ENCODE assay signal across 36 cellular contexts in the genomic region with DNA sequence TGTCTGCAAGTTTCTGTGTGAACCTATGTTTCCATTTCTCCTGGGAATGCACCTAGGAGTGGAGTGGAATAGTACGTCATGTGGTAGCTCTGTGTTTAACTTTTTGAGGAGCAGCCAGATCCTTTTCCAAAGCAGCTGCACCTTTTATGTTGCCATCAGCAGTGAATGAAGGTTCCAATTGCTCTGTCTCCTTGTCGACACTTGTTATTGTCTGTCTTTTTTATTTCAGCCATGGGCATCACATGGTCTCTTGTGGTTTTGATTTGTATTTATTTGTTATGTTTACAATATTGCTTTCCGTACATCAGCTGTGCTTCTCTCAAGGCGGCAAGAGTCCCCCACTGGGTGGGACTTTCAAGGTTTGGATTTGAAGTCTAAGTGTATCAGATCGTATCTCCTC.
"Had no signal": no experiment of that assay in that cellular context is flagged by ENCODE, and none has a peak within 500 bp of the region (broad histone marks: within the 10 kb centered on the region; RNA-seq: fewer than 3 reads in every experiment).

No MANE protein-coding gene starts in this region.

- FAIRE-seq: TTC549 had no signal

- ATAC-seq: activated CD8-positive, alpha-beta T cell treated with anti-CD3 and anti-CD28 coated beads for 36 hours; activated naive CD4-positive, alpha-beta T cell treated with anti-CD3 and anti-CD28 coated beads, Interleukin-2, amount 50 U/mL, for 72 hours; activated T-cell treated with anti-CD3 and anti-CD28 coated beads, Interleukin-2, amount 50 U/mL, for 4 hours; activated T-cell treated with anti-CD3 and anti-CD28 coated beads, Interleukin-2, amount 50 U/mL, for 72 hours; activated T-helper 17 cell treated with anti-CD3 and anti-CD28 coated beads, Interleukin-2, amount 50 U/mL, for 72 hours had no signal

- H3K4me1 Mint-ChIP-seq: activated B cell treated with CpG ODN at 0.5 μM for 24 hours; activated CD4-positive, alpha-beta T cell treated with anti-CD3 and anti-CD28 coated beads, Interleukin-2, amount 10 ng/mL, durations not matched to agents 24 days and 14 days; activated naive CD8-positive, alpha-beta T cell treated with anti-CD3 and anti-CD28 coated beads for 36 hours; activated T-helper 17 cell treated with anti-CD3 and anti-CD28 coated beads, Interleukin-2, amount 50 U/mL, for 72 hours; central memory CD8-positive, alpha-beta T cell had no signal

- H3K9me3 Mint-ChIP-seq: activated CD4-positive, alpha-beta memory T cell treated with anti-CD3 and anti-CD28 coated beads for 36 hours; activated CD4-positive, alpha-beta T cell treated with anti-CD3 and anti-CD28 coated beads, Interleukin-2, amount 10 ng/mL, durations not matched to agents 24 days and 14 days; activated CD8-positive, alpha-beta T cell treated with anti-CD3 and anti-CD28 coated beads for 36 hours; activated naive CD4-positive, alpha-beta T cell treated with anti-CD3 and anti-CD28 coated beads for 36 hours; activated naive CD8-positive, alpha-beta T cell treated with anti-CD3 and anti-CD28 coated beads for 36 hours; activated T-cell treated with anti-CD3 and anti-CD28 coated beads, Interleukin-2, amount 50 U/mL, for 72 hours; activated T-helper 1 cell treated with anti-CD3 and anti-CD28 coated beads, Interleukin-12 subunit alpha, Interleukin-12 subunit beta, Interleukin-2, Interleukin-4 antibody, amounts not matched to agents 30 ng/mL and 10 ng/mL and 1 ng/mL, durations not matched to agents 14 hours and 24 hours and 36 hours; activated T-helper 17 cell treated with anti-CD3 and anti-CD28 coated beads, Interleukin-2, amount 50 U/mL, for 72 hours; central memory CD8-positive, alpha-beta T cell; T-helper 1 cell treated with Interleukin-12 subunit alpha and Interleukin-12 subunit beta and Interleukin-4 antibody, amounts not matched to agents 30 μg/mL and 1 μg/mL, for 36 hours; T-helper 2 cell treated with Interferon-gamma antibody and Interleukin-4, amounts not matched to agents 5 μg/mL and 100 μg/mL, for 36 hours had no signal

- H3K36me3 ChIP-seq: adrenal gland, cardiac muscle cell had no signal

- H3K27me3 ChIP-seq: adrenal gland, cardiac muscle cell had no signal

- H3K27ac ChIP-seq: adrenal gland, cardiac muscle cell, VCaP had no signal

- H3K27ac Mint-ChIP-seq: activated B cell treated with CpG ODN at 0.5 μM for 24 hours; activated CD4-positive, alpha-beta memory T cell treated with anti-CD3 and anti-CD28 coated beads for 36 hours; activated CD4-positive, alpha-beta T cell treated with anti-CD3 and anti-CD28 coated beads, Interleukin-2, amount 10 ng/mL, durations not matched to agents 24 days and 14 days; activated CD8-positive, alpha-beta T cell treated with anti-CD3 and anti-CD28 coated beads for 36 hours; activated naive CD4-positive, alpha-beta T cell treated with anti-CD3 and anti-CD28 coated beads for 36 hours; activated naive CD4-positive, alpha-beta T cell treated with anti-CD3 and anti-CD28 coated beads, Interleukin-2, amount 50 U/mL, for 72 hours; activated naive CD8-positive, alpha-beta T cell treated with anti-CD3 and anti-CD28 coated beads for 36 hours; activated T-cell treated with anti-CD3 and anti-CD28 coated beads, Interleukin-2, amount 50 U/mL, for 72 hours; activated T-helper 1 cell treated with anti-CD3 and anti-CD28 coated beads, Interleukin-12 subunit alpha, Interleukin-12 subunit beta, Interleukin-2, Interleukin-4 antibody, amounts not matched to agents 30 ng/mL and 10 ng/mL and 1 ng/mL, durations not matched to agents 14 hours and 24 hours and 36 hours; activated T-helper 17 cell treated with anti-CD3 and anti-CD28 coated beads, Interleukin-2, amount 50 U/mL, for 72 hours; brain; T-helper 1 cell treated with Interleukin-12 subunit alpha and Interleukin-12 subunit beta and Interleukin-4 antibody, amounts not matched to agents 30 μg/mL and 1 μg/mL, for 36 hours; T-helper 2 cell treated with Interferon-gamma antibody and Interleukin-4, amounts not matched to agents 5 μg/mL and 100 μg/mL, for 36 hours had no signal

- H3K4me3 Mint-ChIP-seq: activated B cell treated with CpG ODN at 0.5 μM for 24 hours; activated CD4-positive, alpha-beta memory T cell treated with anti-CD3 and anti-CD28 coated beads for 36 hours; activated CD4-positive, alpha-beta T cell treated with anti-CD3 and anti-CD28 coated beads, Interleukin-2, amount 10 ng/mL, durations not matched to agents 24 days and 14 days; activated CD8-positive, alpha-beta T cell treated with anti-CD3 and anti-CD28 coated beads for 36 hours; activated naive CD4-positive, alpha-beta T cell treated with anti-CD3 and anti-CD28 coated beads for 36 hours; activated naive CD8-positive, alpha-beta T cell treated with anti-CD3 and anti-CD28 coated beads for 36 hours; activated T-cell treated with anti-CD3 and anti-CD28 coated beads, Interleukin-2, amount 50 U/mL, for 4 hours; activated T-cell treated with anti-CD3 and anti-CD28 coated beads, Interleukin-2, amount 50 U/mL, for 72 hours; activated T-helper 1 cell treated with anti-CD3 and anti-CD28 coated beads, Interleukin-12 subunit alpha, Interleukin-12 subunit beta, Interleukin-2, Interleukin-4 antibody, amounts not matched to agents 30 ng/mL and 10 ng/mL and 1 ng/mL, durations not matched to agents 14 hours and 24 hours and 36 hours; activated T-helper 17 cell treated with anti-CD3 and anti-CD28 coated beads, Interleukin-2, amount 50 U/mL, for 72 hours; brain; central memory CD8-positive, alpha-beta T cell; T-helper 1 cell treated with Interleukin-12 subunit alpha and Interleukin-12 subunit beta and Interleukin-4 antibody, amounts not matched to agents 30 μg/mL and 1 μg/mL, for 36 hours; T-helper 2 cell treated with Interferon-gamma antibody and Interleukin-4, amounts not matched to agents 5 μg/mL and 100 μg/mL, for 36 hours had no signal

- H3K4me3 ChIP-seq: adrenal gland, cardiac muscle cell had no signal

- H3K36me3 Mint-ChIP-seq: activated CD4-positive, alpha-beta memory T cell treated with anti-CD3 and anti-CD28 coated beads for 36 hours; activated naive CD4-positive, alpha-beta T cell treated with anti-CD3 and anti-CD28 coated beads, Interleukin-2, amount 50 U/mL, for 72 hours; activated naive CD8-positive, alpha-beta T cell treated with anti-CD3 and anti-CD28 coated beads for 36 hours; brain had no signal

- DNase-seq: activated B cell treated with CpG ODN at 0.5 μM for 24 hours; activated CD4-positive, alpha-beta memory T cell treated with anti-CD3 and anti-CD28 coated beads for 36 hours; activated CD4-positive, alpha-beta T cell treated with anti-CD3 and anti-CD28 coated beads for 4 hours; activated CD4-positive, alpha-beta T cell treated with anti-CD3 and anti-CD28 coated beads, Interleukin-2, amount 10 ng/mL, durations not matched to agents 24 days and 14 days; activated CD4-positive, alpha-beta T cell treated with anti-CD3 and anti-CD28 coated beads, Interleukin-2, amount 50 U/mL, for 1 hour; activated CD4-positive, alpha-beta T cell treated with anti-CD3 and anti-CD28 coated beads, Interleukin-2, amount 50 U/mL, for 4 hours; activated CD4-positive, CD25-positive, alpha-beta regulatory T cell treated with anti-CD3 and anti-CD28 coated beads, Interleukin-2, amount 50 U/mL, for 72 hours; activated CD8-positive, alpha-beta memory T cell treated with anti-CD3 and anti-CD28 coated beads, Interleukin-2, amount 50 U/mL, for 4 hours; activated CD8-positive, alpha-beta T cell treated with anti-CD3 and anti-CD28 coated beads for 36 hours; activated effector memory CD4-positive, alpha-beta T cell treated with anti-CD3 and anti-CD28 coated beads, Interleukin-2, amount 50 U/mL, for 16 hours; activated gamma-delta T cell treated with Interleukin-2 at 50 U/mL for 16 hours; activated naive CD4-positive, alpha-beta T cell; activated naive CD4-positive, alpha-beta T cell treated with anti-CD3 and anti-CD28 coated beads for 36 hours; activated naive CD4-positive, alpha-beta T cell treated with anti-CD3 and anti-CD28 coated beads, Interleukin-2, amount 50 U/mL, for 16 hours; activated naive CD8-positive, alpha-beta T cell treated with anti-CD3 and anti-CD28 coated beads for 36 hours; activated T-cell treated with anti-CD3 and anti-CD28 coated beads for 4 hours; activated T-cell treated with anti-CD3 and anti-CD28 coated beads, Interleukin-2, amount 50 U/mL, for 1 hour; activated T-cell treated with anti-CD3 and anti-CD28 coated beads, Interleukin-2, amount 50 U/mL, for 4 hours; activated T-cell treated with anti-CD3 and anti-CD28 coated beads, Interleukin-2, amount 50 U/mL, for 72 hours; adrenal gland; amniotic stem cell; caudate nucleus; cerebellar nuclear complex; T-helper 1 cell; T-helper 2 cell; T-helper 9 cell had no signal

- H3K9me3 ChIP-seq: adrenal gland had no signal
